In the genomic region with DNA sequence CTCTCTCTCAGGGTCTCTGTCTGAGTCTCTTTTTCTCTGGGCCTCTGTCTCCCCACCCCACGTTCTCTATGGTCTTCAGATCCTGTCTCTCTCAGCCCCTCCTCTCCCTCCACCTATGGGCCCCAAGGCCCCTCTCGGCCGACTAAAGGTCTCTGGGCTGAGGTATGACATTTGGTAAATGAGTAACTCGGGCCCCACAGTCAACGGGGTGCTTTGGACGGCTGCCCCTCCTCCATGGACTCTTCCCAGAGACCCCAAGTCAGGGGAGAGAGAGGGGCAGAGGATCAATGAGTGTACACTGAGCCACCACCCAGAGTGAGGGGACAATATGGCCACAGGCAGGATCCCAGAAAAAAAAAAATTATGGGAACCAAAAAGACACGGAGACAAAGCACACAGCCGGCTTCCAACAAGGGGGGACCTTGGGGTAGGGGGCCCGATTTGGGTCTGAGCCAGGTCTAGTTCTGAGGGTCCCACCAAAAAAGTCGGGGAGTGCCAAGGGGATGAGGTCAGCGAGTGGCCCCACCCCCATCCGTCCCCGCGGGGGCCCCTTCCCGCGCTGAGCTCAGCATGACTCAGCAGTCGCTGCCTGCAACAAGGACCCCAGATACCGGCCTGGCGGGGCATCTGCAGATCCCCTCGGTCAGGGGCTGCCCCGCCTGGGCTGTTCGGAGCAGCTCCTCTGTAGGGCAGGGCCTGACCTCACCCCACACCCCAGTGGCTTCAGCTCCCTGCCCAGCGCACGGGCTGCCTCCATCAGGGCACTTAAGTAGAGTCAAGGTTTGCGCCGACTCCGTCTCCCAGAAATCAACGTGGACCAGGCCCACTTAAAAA, we compare ENCODE assay signal across 1 cellular context.
TF ChIP-seq lines count a peak whose summit lies in the region.

No MANE protein-coding gene starts in this region.

TF ChIP-seq in K562, 482 proteins besides CTCF, POLR2A, EP300 and RAD21 (continued from another document and continues in another):
- peak; percentile 49 for TF ChIP-seq FIP1L1 (IDR thresholded peaks at IDR 0.05; ENCODE audit: low read depth, low read length, poor library complexity, severe bottlenecking)
- peak; percentile 75; the same call in 1 of the 2 replicates for TF ChIP-seq GTF2F1 (IDR thresholded peaks at IDR 0.05; ENCODE audit: low read depth, low read length)
- TF ChIP-seq ZNF699 (CRISPR knock-in tag; IDR thresholded peaks at IDR 0.05; ENCODE audit: insufficient replicate concordance) = no peak
- TF ChIP-seq ZNF24 (IDR thresholded peaks at IDR 0.05) = no peak
- peak; percentile 43; the same call in 1 of the 2 replicates for TF ChIP-seq PATZ1 (CRISPR knock-in tag; IDR thresholded peaks at IDR 0.05; ENCODE audit: borderline replicate concordance)
- TF ChIP-seq, protein P1, sequence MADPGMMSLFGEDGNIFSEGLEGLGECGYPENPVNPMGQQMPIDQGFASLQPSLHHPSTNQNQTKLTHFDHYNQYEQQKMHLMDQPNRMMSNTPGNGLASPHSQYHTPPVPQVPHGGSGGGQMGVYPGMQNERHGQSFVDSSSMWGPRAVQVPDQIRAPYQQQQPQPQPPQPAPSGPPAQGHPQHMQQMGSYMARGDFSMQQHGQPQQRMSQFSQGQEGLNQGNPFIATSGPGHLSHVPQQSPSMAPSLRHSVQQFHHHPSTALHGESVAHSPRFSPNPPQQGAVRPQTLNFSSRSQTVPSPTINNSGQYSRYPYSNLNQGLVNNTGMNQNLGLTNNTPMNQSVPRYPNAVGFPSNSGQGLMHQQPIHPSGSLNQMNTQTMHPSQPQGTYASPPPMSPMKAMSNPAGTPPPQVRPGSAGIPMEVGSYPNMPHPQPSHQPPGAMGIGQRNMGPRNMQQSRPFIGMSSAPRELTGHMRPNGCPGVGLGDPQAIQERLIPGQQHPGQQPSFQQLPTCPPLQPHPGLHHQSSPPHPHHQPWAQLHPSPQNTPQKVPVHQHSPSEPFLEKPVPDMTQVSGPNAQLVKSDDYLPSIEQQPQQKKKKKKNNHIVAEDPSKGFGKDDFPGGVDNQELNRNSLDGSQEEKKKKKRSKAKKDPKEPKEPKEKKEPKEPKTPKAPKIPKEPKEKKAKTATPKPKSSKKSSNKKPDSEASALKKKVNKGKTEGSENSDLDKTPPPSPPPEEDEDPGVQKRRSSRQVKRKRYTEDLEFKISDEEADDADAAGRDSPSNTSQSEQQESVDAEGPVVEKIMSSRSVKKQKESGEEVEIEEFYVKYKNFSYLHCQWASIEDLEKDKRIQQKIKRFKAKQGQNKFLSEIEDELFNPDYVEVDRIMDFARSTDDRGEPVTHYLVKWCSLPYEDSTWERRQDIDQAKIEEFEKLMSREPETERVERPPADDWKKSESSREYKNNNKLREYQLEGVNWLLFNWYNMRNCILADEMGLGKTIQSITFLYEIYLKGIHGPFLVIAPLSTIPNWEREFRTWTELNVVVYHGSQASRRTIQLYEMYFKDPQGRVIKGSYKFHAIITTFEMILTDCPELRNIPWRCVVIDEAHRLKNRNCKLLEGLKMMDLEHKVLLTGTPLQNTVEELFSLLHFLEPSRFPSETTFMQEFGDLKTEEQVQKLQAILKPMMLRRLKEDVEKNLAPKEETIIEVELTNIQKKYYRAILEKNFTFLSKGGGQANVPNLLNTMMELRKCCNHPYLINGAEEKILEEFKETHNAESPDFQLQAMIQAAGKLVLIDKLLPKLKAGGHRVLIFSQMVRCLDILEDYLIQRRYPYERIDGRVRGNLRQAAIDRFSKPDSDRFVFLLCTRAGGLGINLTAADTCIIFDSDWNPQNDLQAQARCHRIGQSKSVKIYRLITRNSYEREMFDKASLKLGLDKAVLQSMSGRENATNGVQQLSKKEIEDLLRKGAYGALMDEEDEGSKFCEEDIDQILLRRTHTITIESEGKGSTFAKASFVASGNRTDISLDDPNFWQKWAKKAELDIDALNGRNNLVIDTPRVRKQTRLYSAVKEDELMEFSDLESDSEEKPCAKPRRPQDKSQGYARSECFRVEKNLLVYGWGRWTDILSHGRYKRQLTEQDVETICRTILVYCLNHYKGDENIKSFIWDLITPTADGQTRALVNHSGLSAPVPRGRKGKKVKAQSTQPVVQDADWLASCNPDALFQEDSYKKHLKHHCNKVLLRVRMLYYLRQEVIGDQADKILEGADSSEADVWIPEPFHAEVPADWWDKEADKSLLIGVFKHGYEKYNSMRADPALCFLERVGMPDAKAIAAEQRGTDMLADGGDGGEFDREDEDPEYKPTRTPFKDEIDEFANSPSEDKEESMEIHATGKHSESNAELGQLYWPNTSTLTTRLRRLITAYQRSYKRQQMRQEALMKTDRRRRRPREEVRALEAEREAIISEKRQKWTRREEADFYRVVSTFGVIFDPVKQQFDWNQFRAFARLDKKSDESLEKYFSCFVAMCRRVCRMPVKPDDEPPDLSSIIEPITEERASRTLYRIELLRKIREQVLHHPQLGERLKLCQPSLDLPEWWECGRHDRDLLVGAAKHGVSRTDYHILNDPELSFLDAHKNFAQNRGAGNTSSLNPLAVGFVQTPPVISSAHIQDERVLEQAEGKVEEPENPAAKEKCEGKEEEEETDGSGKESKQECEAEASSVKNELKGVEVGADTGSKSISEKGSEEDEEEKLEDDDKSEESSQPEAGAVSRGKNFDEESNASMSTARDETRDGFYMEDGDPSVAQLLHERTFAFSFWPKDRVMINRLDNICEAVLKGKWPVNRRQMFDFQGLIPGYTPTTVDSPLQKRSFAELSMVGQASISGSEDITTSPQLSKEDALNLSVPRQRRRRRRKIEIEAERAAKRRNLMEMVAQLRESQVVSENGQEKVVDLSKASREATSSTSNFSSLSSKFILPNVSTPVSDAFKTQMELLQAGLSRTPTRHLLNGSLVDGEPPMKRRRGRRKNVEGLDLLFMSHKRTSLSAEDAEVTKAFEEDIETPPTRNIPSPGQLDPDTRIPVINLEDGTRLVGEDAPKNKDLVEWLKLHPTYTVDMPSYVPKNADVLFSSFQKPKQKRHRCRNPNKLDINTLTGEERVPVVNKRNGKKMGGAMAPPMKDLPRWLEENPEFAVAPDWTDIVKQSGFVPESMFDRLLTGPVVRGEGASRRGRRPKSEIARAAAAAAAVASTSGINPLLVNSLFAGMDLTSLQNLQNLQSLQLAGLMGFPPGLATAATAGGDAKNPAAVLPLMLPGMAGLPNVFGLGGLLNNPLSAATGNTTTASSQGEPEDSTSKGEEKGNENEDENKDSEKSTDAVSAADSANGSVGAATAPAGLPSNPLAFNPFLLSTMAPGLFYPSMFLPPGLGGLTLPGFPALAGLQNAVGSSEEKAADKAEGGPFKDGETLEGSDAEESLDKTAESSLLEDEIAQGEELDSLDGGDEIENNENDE (IDR thresholded peaks at IDR 0.05; ENCODE audit: low read depth, low read length) = no peak
- no peak for TF ChIP-seq HMG20A (CRISPR knock-in tag; conservative IDR thresholded peaks at IDR 0.05)
- TF ChIP-seq MBD2 (IDR thresholded peaks at IDR 0.05; ENCODE audit: borderline replicate concordance, low read depth) = peak; percentile 71
- TF ChIP-seq ARHGAP35 (IDR thresholded peaks at IDR 0.05; ENCODE audit: partially characterized antibody) = no peak
- TF ChIP-seq ZNF212 (CRISPR knock-in tag; IDR thresholded peaks at IDR 0.05) = 0 out of 2 replicates have a peak, but pooled peaks have one; percentile 53
- TF ChIP-seq E2F6 (IDR thresholded peaks at IDR 0.05; ENCODE audit: borderline replicate concordance in 1 of 2, extremely low read depth in 1 of 2, insufficient read depth in 1 of 2, insufficient read length in 1 of 2, low read depth in 1 of 2, low read length in 1 of 2, poor library complexity in 1 of 2, severe bottlenecking in 1 of 2) = peak; percentile 67 to 83
- 0 out of 2 replicates have a peak, but pooled peaks have one; percentile 79 for TF ChIP-seq ZBTB2 (IDR thresholded peaks at IDR 0.05)
- 0 out of 2 replicates have a peak, but pooled peaks have one; percentile 6 for TF ChIP-seq ARID2 (IDR thresholded peaks at IDR 0.05)
- no peak for TF ChIP-seq MXI1 (IDR thresholded peaks at IDR 0.05; ENCODE audit: low read depth, low read length)
- peak; percentile 44; the same call in 1 of the 2 replicates for TF ChIP-seq PHF8 (IDR thresholded peaks at IDR 0.05; ENCODE audit: borderline replicate concordance, low read length)
- TF ChIP-seq SMARCB1 (IDR thresholded peaks at IDR 0.05; ENCODE audit: insufficient read length, low read depth) = no peak
- no peak; the same call in 1 of the 2 replicates for TF ChIP-seq RAD51 (IDR thresholded peaks at IDR 0.05; ENCODE audit: borderline replicate concordance, low read depth)
- peak; percentile 5; the same call in 1 of the 2 replicates for TF ChIP-seq ZNF165 (CRISPR knock-in tag; IDR thresholded peaks at IDR 0.05; ENCODE audit: borderline replicate concordance)
- 0 out of 2 replicates have a peak, but pooled peaks have one; percentile 5 for TF ChIP-seq TAL1 (IDR thresholded peaks at IDR 0.05)
- TF ChIP-seq, protein P2, sequence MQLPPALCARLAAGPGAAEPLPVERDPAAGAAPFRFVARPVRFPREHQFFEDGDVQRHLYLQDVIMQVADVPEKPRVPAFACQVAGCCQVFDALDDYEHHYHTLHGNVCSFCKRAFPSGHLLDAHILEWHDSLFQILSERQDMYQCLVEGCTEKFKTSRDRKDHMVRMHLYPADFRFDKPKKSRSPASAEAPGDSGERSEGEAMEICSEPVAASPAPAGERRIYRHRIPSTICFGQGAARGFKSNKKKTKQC (CRISPR knock-in tag; IDR thresholded peaks at IDR 0.05) = 0 out of 2 replicates have a peak, but pooled peaks have one; percentile 16
- peak; percentile 44; the same call in 1 of the 2 replicates for TF ChIP-seq POLR2AphosphoS2 (IDR thresholded peaks at IDR 0.05; ENCODE audit: low read length)
- TF ChIP-seq HCFC1 (IDR thresholded peaks at IDR 0.05; ENCODE audit: low read depth, low read length) = no peak
- TF ChIP-seq ZHX1 (conservative IDR thresholded peaks at IDR 0.05; ENCODE audit: low read length) = no peak
- no peak for TF ChIP-seq ZKSCAN3 (CRISPR knock-in tag; IDR thresholded peaks at IDR 0.05)
- TF ChIP-seq ARID1B (IDR thresholded peaks at IDR 0.05) = peak; percentile 89
- TF ChIP-seq ZC3H4 (CRISPR knock-in tag; IDR thresholded peaks at IDR 0.05; ENCODE audit: borderline replicate concordance) = no peak
- TF ChIP-seq CEBPB (tag; IDR thresholded peaks at IDR 0.05) = no peak
- TF ChIP-seq LCOR (CRISPR knock-in tag; IDR thresholded peaks at IDR 0.05) = 0 out of 2 replicates have a peak, but pooled peaks have one; percentile 63
- TF ChIP-seq IRF9 (tag; IDR thresholded peaks at IDR 0.05) = peak; percentile 49
- no peak for TF ChIP-seq NFXL1 (CRISPR knock-in tag; IDR thresholded peaks at IDR 0.05)
